1 cellular context compared by ENCODE assay signal in genomic region chr4:138915725-138916124, GRCh38.
TF ChIP-seq lines count a peak whose summit lies in the region.

No MANE protein-coding gene starts in this region.

TF ChIP-seq in SK-N-SH, 30 proteins besides CTCF, POLR2A, EP300 and RAD21 (continued from another document):
- TF ChIP-seq MXI1 (IDR thresholded peaks at IDR 0.05; ENCODE audit: low read depth, low read length) (no peak), TAF1 (IDR thresholded peaks at IDR 0.05; ENCODE audit: borderline replicate concordance, low read depth, low read length) (no peak), PBX3 (IDR thresholded peaks at IDR 0.05) (no peak), TCF12 (IDR thresholded peaks at IDR 0.05) (peak; percentile 65), TEAD4 (IDR thresholded peaks at IDR 0.05; ENCODE audit: borderline replicate concordance, insufficient read depth) (peak; percentile 12; the same call in 1 of the 2 replicates), GABPA (IDR thresholded peaks at IDR 0.05; ENCODE audit: low read depth) (no peak), RXRA (IDR thresholded peaks at IDR 0.05; ENCODE audit: borderline replicate concordance, low read depth) (no peak), ELF1 (IDR thresholded peaks at IDR 0.05) (no peak)
